Comparison of ENCODE assay signal across 26 cellular contexts in the genomic region with DNA sequence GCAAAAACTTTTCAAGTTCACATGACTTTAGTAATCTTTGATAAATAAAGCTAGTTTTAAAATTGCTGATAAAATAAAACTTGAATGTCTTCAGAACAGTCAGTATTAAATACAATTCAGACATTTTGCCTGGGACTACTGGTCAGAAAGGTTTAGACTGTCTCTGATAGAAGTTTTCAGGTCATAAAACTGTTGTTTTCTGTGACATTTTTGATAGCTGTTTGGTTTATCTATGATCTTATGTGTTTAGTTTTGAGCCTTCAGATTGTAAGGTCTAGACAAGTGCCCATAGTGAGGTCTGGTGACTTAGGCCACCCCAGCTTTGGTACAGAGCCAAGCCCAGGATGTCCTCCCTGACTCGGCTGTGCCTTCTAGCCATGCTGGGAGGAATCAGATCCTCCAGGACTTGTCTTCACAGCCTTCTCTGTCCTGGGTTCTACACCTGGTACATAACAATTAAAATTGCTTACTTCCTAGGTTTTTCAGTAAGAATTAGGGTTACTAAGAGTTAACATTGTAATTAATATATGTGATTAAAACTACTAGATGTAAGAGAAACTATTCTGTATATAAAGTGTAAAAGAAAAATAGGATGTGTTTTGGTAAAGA.
"Had no signal": no experiment of that assay in that cellular context is flagged by ENCODE, and none has a peak within 500 bp of the region (broad histone marks: within the 10 kb centered on the region; RNA-seq: fewer than 3 reads in every experiment).

No MANE protein-coding gene starts in this region.

- H2AFZ ChIP-seq: neural progenitor cell, parathyroid adenoma had no signal

- DNase-seq: effector CD8-positive, alpha-beta T cell; endodermal cell; gastrocnemius medialis; head of caudate nucleus; mesenchymal stem cell; mucosa of descending colon; naive B cell; right cardiac atrium; sigmoid colon; stimulated activated CD4-positive, alpha-beta T cell treated with anti-CD3 and anti-CD28 coated beads, Interleukin-2, amount 100 ng/mL, for 24 hours; stimulated activated CD4-positive, alpha-beta T cell treated with anti-CD3 and anti-CD28 coated beads, Interleukin-4, amount 100 ng/mL, for 24 hours; stimulated activated naive CD4-positive, alpha-beta T cell treated with Interleukin-2 at 50 U/mL for 16 hours; stomach; thyroid gland; trophoblast cell had no signal

- H3K4me1 Mint-ChIP-seq: endodermal cell, mesothelial cell of epicardium, naive B cell, nephron had no signal

- H3K9me3 ChIP-seq: prostate gland, thyroid gland, vagina had no signal

- H3K4me2 ChIP-seq: neural progenitor cell had no signal

- H3K27ac Mint-ChIP-seq: dendritic cell treated with granulocyte-macrophage colony-stimulating factor and Interleukin-4, amounts not matched to agents 40 ng/mL and 50 ng/mL, for 4 days; endodermal cell; mesothelial cell of epicardium; nephron; neural progenitor cell; stimulated activated effector memory CD8-positive, alpha-beta T cell treated with anti-CD3 and anti-CD28 coated beads, Interleukin-12 subunit alpha, Interleukin-12 subunit beta, amount 100 ng/mL, for 72 hours had no signal

- H3K79me2 ChIP-seq: parathyroid adenoma had no signal

- ATAC-seq: esophagus mucosa; gastrocnemius medialis; left lobe of liver; mucosa of descending colon; right cardiac atrium; stimulated activated effector memory CD8-positive, alpha-beta T cell treated with anti-CD3 and anti-CD28 coated beads, Interleukin-12 subunit alpha, Interleukin-12 subunit beta, amount 100 ng/mL, for 72 hours had no signal

- H3K27me3 Mint-ChIP-seq: dendritic cell treated with granulocyte-macrophage colony-stimulating factor and Interleukin-4, amounts not matched to agents 40 ng/mL and 50 ng/mL, for 4 days had no signal

- H3K4me3 Mint-ChIP-seq: dendritic cell treated with granulocyte-macrophage colony-stimulating factor and Interleukin-4, amounts not matched to agents 40 ng/mL and 50 ng/mL, for 4 days; endodermal cell; mesothelial cell of epicardium; naive B cell; nephron; neural progenitor cell; stimulated activated effector memory CD8-positive, alpha-beta T cell treated with anti-CD3 and anti-CD28 coated beads, Interleukin-12 subunit alpha, Interleukin-12 subunit beta, amount 100 ng/mL, for 72 hours had no signal

- H3K36me3 Mint-ChIP-seq: stimulated activated effector memory CD8-positive, alpha-beta T cell treated with anti-CD3 and anti-CD28 coated beads, Interleukin-12 subunit alpha, Interleukin-12 subunit beta, amount 100 ng/mL, for 72 hours had no signal

- H3K27me3 ChIP-seq: neural progenitor cell, sigmoid colon, stomach, thyroid gland, vagina had no signal

- H3K4me1 ChIP-seq: gastrocnemius medialis, parathyroid adenoma, prostate gland, sigmoid colon, thyroid gland, vagina had no signal

- H3K27ac ChIP-seq: epithelial cell of prostate, gastrocnemius medialis, neural progenitor cell, parathyroid adenoma, prostate gland, sigmoid colon, stomach, thyroid gland, vagina had no signal

- H3K36me3 ChIP-seq: gastrocnemius medialis, neural progenitor cell, prostate gland, sigmoid colon, stomach, thyroid gland, vagina had no signal

- H3K4me3 ChIP-seq: gastrocnemius medialis, mucosa of descending colon, neural progenitor cell, prostate gland, sigmoid colon, stomach, thyroid gland, vagina had no signal
